Comparison of ENCODE assay signal across 24 cellular contexts in genomic region chr19:732325-733069, GRCh38. TPM values are rescaled to one million over a fixed set of nuclear protein-coding genes. Genes with fewer than 3 reads are reported as not detected.
A peak's percentile ranks its signal among the peaks of the same experiment; 100 is the strongest.
DNase-seq lines count a peak whose midpoint lies in the region; ATAC-seq, FAIRE-seq and TF ChIP-seq lines count a peak whose summit lies in the region.
"Had no signal": no experiment of that assay in that cellular context is flagged by ENCODE, and none has a peak within 500 bp of the region (broad histone marks: within the 10 kb centered on the region; RNA-seq: fewer than 3 reads in every experiment).

No MANE protein-coding gene starts in this region.

- H3K27me3 ChIP-seq in H1 (replicated peaks in 1 of 4; ENCODE audit: control insufficient read depth in 3 of 4, extremely low read depth in 1 of 4, insufficient read depth in 3 of 4, low read length in 3 of 4) (no peaks in the 10 kb centered on the region), HAP-1 (ENCODE audit: low read depth) (no peaks in the 10 kb centered on the region)

- no peaks in the 10 kb centered on the region for H3K27me3 Mint-ChIP-seq in activated CD4-positive, alpha-beta T cell treated with anti-CD3 and anti-CD28 coated beads, Interleukin-2, amount 10 ng/mL, durations not matched to agents 24 days and 14 days
- no peaks in the 10 kb centered on the region for H3K27me3 Mint-ChIP-seq in activated CD4-positive, alpha-beta T cell treated with anti-CD3 and anti-CD28 coated beads for 36 hours
- H3K27me3 Mint-ChIP-seq: CD4-positive, alpha-beta T cell had no signal

- no peak overlapping the region for H3K4ac ChIP-seq in H1 (replicated peaks; ENCODE audit: insufficient read length, low read depth, low read length)

- peak overlapping the region; percentile 29 for H3K27ac ChIP-seq in RWPE1
- no peak overlapping the region for H3K27ac ChIP-seq in H1 (ENCODE audit: low read depth, low read length)

- no peak overlapping the region for H3K18ac ChIP-seq in H1 (ENCODE audit: extremely low read depth, low read length)

- H3K79me1 ChIP-seq in H1 (ENCODE audit: low read depth, low read length): no peaks in the 10 kb centered on the region

- ATAC-seq in activated CD4-positive, alpha-beta T cell treated with anti-CD3 and anti-CD28 coated beads for 36 hours: no peak
- ATAC-seq: Panc1 had no signal

- H4K8ac ChIP-seq in H1 (ENCODE audit: extremely low read depth, insufficient read depth, low read length): 0 out of 2 replicates have a peak overlapping the region, but pooled peaks have one; percentile 14

- H2AK5ac ChIP-seq in H1 (ENCODE audit: low read depth, low read length): no peak overlapping the region

- no peaks in the 10 kb centered on the region for H3K36me3 Mint-ChIP-seq in activated CD4-positive, alpha-beta T cell treated with anti-CD3 and anti-CD28 coated beads, Interleukin-2, amount 10 ng/mL, durations not matched to agents 24 days and 14 days (ENCODE audit: low read depth)
- H3K36me3 Mint-ChIP-seq in activated CD4-positive, alpha-beta T cell treated with anti-CD3 and anti-CD28 coated beads for 36 hours (ENCODE audit: low read depth): no peaks in the 10 kb centered on the region

- H2BK120ac ChIP-seq in H1 (replicated peaks; ENCODE audit: low read depth, low read length): no peak overlapping the region

- H3K4me1 Mint-ChIP-seq in activated CD4-positive, alpha-beta T cell treated with anti-CD3 and anti-CD28 coated beads, Interleukin-2, amount 10 ng/mL, durations not matched to agents 24 days and 14 days: peaks cover 11% of the 10 kb centered on the region
- H3K4me1 Mint-ChIP-seq in activated CD4-positive, alpha-beta T cell treated with anti-CD3 and anti-CD28 coated beads for 36 hours: no peaks in the 10 kb centered on the region

- no peaks in the 10 kb centered on the region for H3K79me2 ChIP-seq in H1 (ENCODE audit: control insufficient read depth in 1 of 2, insufficient read depth in 2 of 2, low read length in 2 of 2)

- H3K36me3 ChIP-seq in H1 (ENCODE audit: control insufficient read depth in 2 of 4, insufficient read depth in 4 of 4, low read length in 3 of 4) (no peaks in the 10 kb centered on the region), HAP-1 (replicated peaks) (peaks cover 23% of the 10 kb centered on the region)

- no peaks in the 10 kb centered on the region for H3K9me3 ChIP-seq in H1 (ENCODE audit: insufficient read depth in 2 of 2, low read depth in 1 of 2, low read length in 1 of 2)
- no peaks in the 10 kb centered on the region for H3K9me3 ChIP-seq in HAP-1

- DNase-seq in activated CD4-positive, alpha-beta T cell treated with anti-CD3 and anti-CD28 coated beads, Interleukin-2, amount 10 ng/mL, durations not matched to agents 24 days and 14 days: no peak
- DNase-seq in activated CD4-positive, alpha-beta T cell treated with anti-CD3 and anti-CD28 coated beads for 36 hours: no peak
- no peak for DNase-seq in RWPE1 (ENCODE audit: low spot score)
- no peak for DNase-seq in H1 (ENCODE audit: low read depth in 1 of 2, low spot score in 2 of 2)
- DNase-seq in HAP-1 (ENCODE audit: low spot score in 2 of 2): no peak
- DNase-seq in activated gamma-delta T cell (lab: John Stamatoyannopoulos, UW): no peak
- no peak for DNase-seq in LoVo (ENCODE audit: low spot score)
- DNase-seq in NOMO-1 treated with dmso at 0.1 percent for 144 hours (lab: John Stamatoyannopoulos, UW; ENCODE audit: unreplicated experiment): no peak
- DNase-seq: 8988T; CD4-positive, alpha-beta T cell; Karpas-422; NCI-H1105; NCI-H1436 treated with DMSO at 0.1 percent for 48 hours; NCI-H187 treated with DMSO at 0.1 percent for 48 hours; NCI-H2171 treated with DMSO at 0.1 percent for 48 hours; NCI-H345; NCI-H774; SHP77 treated with DMSO at 0.1 percent for 48 hours had no signal

- TF ChIP-seq CTCF in RWPE1 (conservative IDR thresholded peaks at IDR 0.05; ENCODE audit: low read depth): no peak
- TF ChIP-seq CTCF in H1 (IDR thresholded peaks at IDR 0.05; ENCODE audit: control extremely low read depth in 1 of 3, insufficient read depth in 1 of 3, low read depth in 1 of 3, low read length in 3 of 3): no peak

- H4K20me1 ChIP-seq in H1 (replicated peaks in 1 of 2; ENCODE audit: control insufficient read depth in 1 of 2, insufficient read depth in 2 of 2, low read length in 2 of 2): peaks cover 0 to 9% of the 10 kb centered on the region in 2 experiments

- in situ Hi-C loops in HAP-1 (cut with MboI; ENCODE audit: low sequenced_read_pairs): loop anchor here (5.0 to 25.0 kb wide), 2 partner anchors 65 to 145 kb away; partner anchors contain the start of gene HCN2

- no peak overlapping the region for H4K5ac ChIP-seq in H1 (ENCODE audit: insufficient read length, low read depth, low read length)

- no peak overlapping the region for H3K4me2 ChIP-seq in H1 (ENCODE audit: insufficient read depth in 1 of 2, low read depth in 2 of 2, low read length in 2 of 2)

- no peak for TF ChIP-seq EP300 in H1 (IDR thresholded peaks at IDR 0.05; ENCODE audit: borderline replicate concordance in 1 of 2, low read depth in 2 of 2, low read length in 2 of 2)

- H3K9me3 Mint-ChIP-seq in activated CD4-positive, alpha-beta T cell treated with anti-CD3 and anti-CD28 coated beads, Interleukin-2, amount 10 ng/mL, durations not matched to agents 24 days and 14 days: no peaks in the 10 kb centered on the region
- no peaks in the 10 kb centered on the region for H3K9me3 Mint-ChIP-seq in activated CD4-positive, alpha-beta T cell treated with anti-CD3 and anti-CD28 coated beads for 36 hours (ENCODE audit: low read depth)
- H3K9me3 Mint-ChIP-seq: CD4-positive, alpha-beta T cell had no signal

- CTCF ChIA-PET in activated CD4-positive, alpha-beta T cell treated with anti-CD3 and anti-CD28 coated beads for 36 hours (lab: Charles Lee): interaction anchor here (0.7 to 1.0 kb wide), 4 partner anchors 56 to 230 kb away, joined by 3 to 4 read pairs (median 3); partner anchors contain the start of genes MED16, RNF126 and RNU6-9
- CTCF ChIA-PET in RWPE1 (lab: Yijun Ruan, JAX): interaction anchor here (0.6 kb wide), 1 partner anchor 1259 kb away, joined by 5 read pairs; no protein-coding TSS in a partner anchor
- CTCF ChIA-PET in H1 (lab: Charles Lee; ENCODE audit: partially characterized antibody): interaction anchor here (0.8 to 3.5 kb wide), 10 partner anchors 9 to 148 kb away, joined by 3 to 17 read pairs (median 5); partner anchors contain the start of gene RNF126

- POLR2A ChIA-PET in activated CD4-positive, alpha-beta T cell treated with anti-CD3 and anti-CD28 coated beads for 36 hours (lab: Charles Lee): no interaction called here
- POLR2A ChIA-PET in RWPE1 (lab: Yijun Ruan, JAX; ENCODE audit: low non-redundant PET) (no interaction called here), H1 (lab: Charles Lee; ENCODE audit: partially characterized antibody) (no interaction called here)

- H3K4me3 ChIP-seq in H1 (ENCODE audit: extremely low read depth in 1 of 4, insufficient read depth in 2 of 4, low read depth in 3 of 4, low read length in 4 of 4): no peak overlapping the region
- H3K4me3 ChIP-seq in HAP-1: no peak overlapping the region

- no peak for FAIRE-seq in H1 (lab: Jason Lieb, UNC)
- FAIRE-seq: D721Med had no signal

- H3K4me3 Mint-ChIP-seq in activated CD4-positive, alpha-beta T cell treated with anti-CD3 and anti-CD28 coated beads, Interleukin-2, amount 10 ng/mL, durations not matched to agents 24 days and 14 days: no peak overlapping the region
- H3K4me3 Mint-ChIP-seq in activated CD4-positive, alpha-beta T cell treated with anti-CD3 and anti-CD28 coated beads for 36 hours: no peak overlapping the region
- H3K4me3 Mint-ChIP-seq: CD4-positive, alpha-beta T cell had no signal

- no peak overlapping the region for H2BK5ac ChIP-seq in H1 (ENCODE audit: low read depth, low read length)

- intact Hi-C loops in activated CD4-positive, alpha-beta T cell treated with anti-CD3 and anti-CD28 coated beads, Interleukin-2, amount 10 ng/mL, durations not matched to agents 24 days and 14 days (cut with micrococcal nuclease): loop anchor here (5.0 kb wide), 1 partner anchor 145 kb away; the partner anchor contains the start of gene HCN2
- intact Hi-C loops in activated CD4-positive, alpha-beta T cell treated with anti-CD3 and anti-CD28 coated beads for 36 hours (cut with DNase I, micrococcal nuclease): loop anchor here in 1 of 2 experiments (10.0 kb wide), 1 partner anchor 148 kb away; the partner anchor contains the start of gene HCN2

- no peak overlapping the region for H2AFZ ChIP-seq in H1 (ENCODE audit: low read length)

- TF ChIP-seq POLR2A in H1 (IDR thresholded peaks at IDR 0.05; ENCODE audit: control extremely low read depth in 1 of 2, low read depth in 2 of 2, low read length in 2 of 2): no peak

- no peaks in the 10 kb centered on the region for H3K23me2 ChIP-seq in H1 (ENCODE audit: low read depth, low read length)

- H2BK12ac ChIP-seq in H1 (ENCODE audit: low read depth, low read length): no peak overlapping the region

- H2BK20ac ChIP-seq in H1 (ENCODE audit: low read length): no peak overlapping the region

- H3K14ac ChIP-seq in H1 (ENCODE audit: insufficient read length): no peak overlapping the region

- H3K9ac ChIP-seq in H1 (replicated peaks in 1 of 4; ENCODE audit: extremely low read depth in 1 of 4, low read depth in 3 of 4, low read length in 3 of 4): no peak overlapping the region

- H4K91ac ChIP-seq in H1 (replicated peaks; ENCODE audit: insufficient read length, low read length): no peak overlapping the region

- 86% methylated on average over 20 of the region's 20 CpGs; no CpG with 5 or more reads in 1 of the 2 experiments for WGBS in H1 (ENCODE audit: extremely low coverage in 1 of 2, insufficient coverage in 1 of 2, insufficient read length in 1 of 2, insufficient replicate concordance in 2 of 2, low coverage in 1 of 2, low lambda C conversion rate in 2 of 2, missing lambda C conversion rate in 1 of 2), 2 experiments

- no peak for TF ChIP-seq RAD21 in H1 (IDR thresholded peaks at IDR 0.05 in 1 of 2, conservative IDR thresholded peaks at IDR 0.05 in 1 of 2; ENCODE audit: low read depth in 2 of 2, low read length in 2 of 2)

- H3K56ac ChIP-seq in H1 (replicated peaks; ENCODE audit: insufficient read length, low read depth, low read length): no peak overlapping the region

- no peaks in the 10 kb centered on the region for H3K4me1 ChIP-seq in H1 (replicated peaks in 1 of 4; ENCODE audit: control insufficient read depth in 3 of 4, insufficient read depth in 4 of 4, low read length in 3 of 4)
- H3K4me1 ChIP-seq in HAP-1: no peaks in the 10 kb centered on the region

- H3K27ac Mint-ChIP-seq in activated CD4-positive, alpha-beta T cell treated with anti-CD3 and anti-CD28 coated beads, Interleukin-2, amount 10 ng/mL, durations not matched to agents 24 days and 14 days: peak overlapping the region; percentile 11
- no peak overlapping the region for H3K27ac Mint-ChIP-seq in activated CD4-positive, alpha-beta T cell treated with anti-CD3 and anti-CD28 coated beads for 36 hours
- H3K27ac Mint-ChIP-seq: CD4-positive, alpha-beta T cell had no signal

- no peak overlapping the region for H2BK15ac ChIP-seq in H1 (ENCODE audit: low read length)

- H3K23ac ChIP-seq in H1 (ENCODE audit: insufficient read length): no peak overlapping the region

RNA-seq across cellular contexts. Expression of gene MISP, which starts 18.4 kb away (rescaled TPM):
- not detected in 2 replicates for total RNA-seq in activated CD4-positive, alpha-beta T cell treated with anti-CD3 and anti-CD28 coated beads, Interleukin-2, amount 10 ng/mL, durations not matched to agents 24 days and 14 days
- under 1 TPM in 1 of 2 experiments, not detected in 1; 0.07 TPM for total RNA-seq in activated CD4-positive, alpha-beta T cell treated with anti-CD3 and anti-CD28 coated beads for 36 hours
- total RNA-seq in H1 (2021; fragmentation: NEBNext Ultra II Directional; extraction: Animal tissue kit (Norgen Biotek cat#: 25700)): 0.43 and 0.54 TPM in 2 replicates
- 0.45 and 0.52 TPM in 2 replicates for polyA plus RNA-seq in H1 (2011; rRNA removed)
- 0.45 TPM for polyA plus RNA-seq in H1 (2011; cell fraction: cytosol; rRNA removed)
- polyA plus RNA-seq in H1 (2011; cell fraction: nucleus; rRNA removed): 0.77 TPM
- polyA plus RNA-seq in H1 (2012, experiment 1 of 2): 0.35 to 0.93 TPM (median 0.72 TPM) in 4 replicates
- 0.84 TPM for polyA plus RNA-seq in H1 (2012, experiment 2 of 2)
- 0.26 TPM for polyA plus RNA-seq in H1 (2013, experiment 1 of 2)
- polyA plus RNA-seq in H1 (2013, experiment 2 of 2): 0.39 TPM
- polyA minus RNA-seq in H1 (2011; rRNA and poly(A)+ RNA removed): 0.41 and 0.46 TPM in 2 replicates
- 1.2 TPM for polyA minus RNA-seq in H1 (2011; cell fraction: cytosol; rRNA and poly(A)+ RNA removed)
- polyA minus RNA-seq in H1 (2011; cell fraction: nucleus; rRNA and poly(A)+ RNA removed): 0.60 TPM
- total RNA-seq: CD4-positive, alpha-beta T cell; H4 had no signal

RNA-seq across cellular contexts. Expression of gene PALM, which starts 23.8 kb away (rescaled TPM):
- total RNA-seq in activated CD4-positive, alpha-beta T cell treated with anti-CD3 and anti-CD28 coated beads, Interleukin-2, amount 10 ng/mL, durations not matched to agents 24 days and 14 days: 0.24 TPM in 1 of 2 replicates, not detected in the other
- total RNA-seq in activated CD4-positive, alpha-beta T cell treated with anti-CD3 and anti-CD28 coated beads for 36 hours: under 1 TPM in 1 of 2 experiments, not detected in 1; 0.18 TPM
- 16.5 TPM in 2 replicates for total RNA-seq in H1 (2021; fragmentation: NEBNext Ultra II Directional; extraction: Animal tissue kit (Norgen Biotek cat#: 25700))
- 5.7 and 13.0 TPM in 2 replicates for polyA plus RNA-seq in H1 (2011; rRNA removed)
- polyA plus RNA-seq in H1 (2011; cell fraction: cytosol; rRNA removed): 6.8 TPM
- 10.6 TPM for polyA plus RNA-seq in H1 (2011; cell fraction: nucleus; rRNA removed)
- polyA plus RNA-seq in H1 (2012, experiment 1 of 2): 10.4 to 27.0 TPM (median 21.8 TPM) in 4 replicates
- polyA plus RNA-seq in H1 (2012, experiment 2 of 2): 11.9 TPM
- polyA plus RNA-seq in H1 (2013, experiment 1 of 2): 12.6 TPM
- 14.1 TPM for polyA plus RNA-seq in H1 (2013, experiment 2 of 2)
- polyA minus RNA-seq in H1 (2011; rRNA and poly(A)+ RNA removed): 1.7 and 1.8 TPM in 2 replicates
- polyA minus RNA-seq in H1 (2011; cell fraction: cytosol; rRNA and poly(A)+ RNA removed): 5.1 TPM
- 6.4 TPM for polyA minus RNA-seq in H1 (2011; cell fraction: nucleus; rRNA and poly(A)+ RNA removed)
- total RNA-seq: CD4-positive, alpha-beta T cell; HT-29 had no signal

RNA-seq across cellular contexts. Expression of gene PRSS57, which starts 37.2 kb away (rescaled TPM):
- not detected in 2 replicates for total RNA-seq in activated CD4-positive, alpha-beta T cell treated with anti-CD3 and anti-CD28 coated beads, Interleukin-2, amount 10 ng/mL, durations not matched to agents 24 days and 14 days
- total RNA-seq in activated CD4-positive, alpha-beta T cell treated with anti-CD3 and anti-CD28 coated beads for 36 hours: not detected
- not detected in 2 replicates for total RNA-seq in H1 (2021; fragmentation: NEBNext Ultra II Directional; extraction: Animal tissue kit (Norgen Biotek cat#: 25700))
- polyA plus RNA-seq in H1 (2011; rRNA removed): 0.09 TPM in 1 of 2 replicates, not detected in the other
- polyA plus RNA-seq in H1 (2011; cell fraction: cytosol; rRNA removed): 0.18 TPM
- polyA plus RNA-seq in H1 (2011; cell fraction: nucleus; rRNA removed): not detected
- polyA plus RNA-seq in H1 (2012, experiment 1 of 2): not detected in 4 replicates
- polyA plus RNA-seq in H1 (2012, experiment 2 of 2): not detected
- polyA plus RNA-seq in H1 (2013, experiment 1 of 2): 0.04 TPM
- 0.07 TPM for polyA plus RNA-seq in H1 (2013, experiment 2 of 2)
- polyA minus RNA-seq in H1 (2011; rRNA and poly(A)+ RNA removed): 0.22 TPM in 1 of 2 replicates, not detected in the other
- not detected for polyA minus RNA-seq in H1 (2011; cell fraction: cytosol; rRNA and poly(A)+ RNA removed)
- not detected for polyA minus RNA-seq in H1 (2011; cell fraction: nucleus; rRNA and poly(A)+ RNA removed)
- total RNA-seq: CD4-positive, alpha-beta T cell; H4; HT-29; M059J had no signal
- polyA plus RNA-seq: BJ had no signal

RNA-seq across cellular contexts. Expression of gene FSTL3, which starts 56.3 kb away (rescaled TPM):
- 7.2 and 7.7 TPM in 2 replicates for total RNA-seq in activated CD4-positive, alpha-beta T cell treated with anti-CD3 and anti-CD28 coated beads, Interleukin-2, amount 10 ng/mL, durations not matched to agents 24 days and 14 days
- total RNA-seq in activated CD4-positive, alpha-beta T cell treated with anti-CD3 and anti-CD28 coated beads for 36 hours: 10 to 100 TPM in 1 of 2 experiments, 1 to 10 TPM in 1; 8.5 to 10.1 TPM
- total RNA-seq in H1 (2021; fragmentation: NEBNext Ultra II Directional; extraction: Animal tissue kit (Norgen Biotek cat#: 25700)): 7.5 and 8.1 TPM in 2 replicates
- 11.8 and 18.4 TPM in 2 replicates for polyA plus RNA-seq in H1 (2011; rRNA removed)
- polyA plus RNA-seq in H1 (2011; cell fraction: cytosol; rRNA removed): 15.2 TPM
- polyA plus RNA-seq in H1 (2011; cell fraction: nucleus; rRNA removed): 40.2 TPM
- 4.8 to 11.0 TPM (median 9.1 TPM) in 4 replicates for polyA plus RNA-seq in H1 (2012, experiment 1 of 2)
- polyA plus RNA-seq in H1 (2012, experiment 2 of 2): 6.6 TPM
- 5.0 TPM for polyA plus RNA-seq in H1 (2013, experiment 1 of 2)
- polyA plus RNA-seq in H1 (2013, experiment 2 of 2): 4.6 TPM
- 1.9 and 2.3 TPM in 2 replicates for polyA minus RNA-seq in H1 (2011; rRNA and poly(A)+ RNA removed)
- polyA minus RNA-seq in H1 (2011; cell fraction: cytosol; rRNA and poly(A)+ RNA removed): 7.6 TPM
- 7.0 TPM for polyA minus RNA-seq in H1 (2011; cell fraction: nucleus; rRNA and poly(A)+ RNA removed)

Comparison
In these comparisons a context has a peak if more than half of its experiments do, and no peak if none do; other contexts are left out.
1. RNA of gene PALM, which starts 23.8 kb away (total RNA-seq): 16.5 TPM in H1; 0.18 TPM in activated CD4-positive, alpha-beta T cell treated with anti-CD3 and anti-CD28 coated beads for 36 hours and 0.24 TPM in activated CD4-positive, alpha-beta T cell treated with anti-CD3 and anti-CD28 coated beads, Interleukin-2, amount 10 ng/mL, durations not matched to agents 24 days and 14 days; every median in the first group is over 10 times any median in the second.